Comparison of ENCODE assay signal across 19 cellular contexts in the genomic region with DNA sequence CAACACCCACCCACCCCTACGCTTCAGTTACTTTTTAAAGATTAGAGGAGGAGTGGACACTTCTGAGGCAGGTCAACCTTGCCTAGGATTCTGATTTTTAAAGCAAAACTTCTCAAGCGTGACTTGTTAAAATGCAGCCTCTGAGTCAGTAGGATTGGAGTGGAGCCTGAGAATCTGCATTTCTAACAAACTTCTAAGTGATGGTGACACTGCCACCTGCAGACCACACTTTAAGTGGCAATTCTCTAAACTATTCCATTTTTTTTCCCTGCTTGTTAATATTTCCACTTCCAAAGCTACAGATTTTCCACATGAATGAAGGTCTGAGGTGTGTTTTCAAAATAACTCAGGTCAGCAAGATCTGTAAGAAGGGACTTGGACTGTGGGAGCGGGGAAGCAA.
DNase-seq lines count a peak whose midpoint lies in the region; ATAC-seq and TF ChIP-seq lines count a peak whose summit lies in the region.
"Had no signal": no experiment of that assay in that cellular context is flagged by ENCODE, and none has a peak within 500 bp of the region (broad histone marks: within the 10 kb centered on the region; RNA-seq: fewer than 3 reads in every experiment).

No MANE protein-coding gene starts in this region.

- in situ Hi-C loops in SK-MEL-5 (cut with HindIII; ENCODE audit: low pct_unique_long_range_greater_than_20kb, low sequenced_read_pairs): no loop called here

- H3K56ac ChIP-seq in H9 (ENCODE audit: insufficient read length, low read depth, low read length): no peak overlapping the region

- no peak overlapping the region for H4K8ac ChIP-seq in H9 (replicated peaks; ENCODE audit: insufficient read length, low read depth, low read length)

- H3K27ac Mint-ChIP-seq in H9: no peak overlapping the region
- H3K27ac Mint-ChIP-seq: activated CD8-positive, alpha-beta T cell treated with anti-CD3 and anti-CD28 coated beads for 36 hours; naive thymus-derived CD8-positive, alpha-beta T cell had no signal

- H3K9me3 Mint-ChIP-seq in H9: no peaks in the 10 kb centered on the region
- H3K9me3 Mint-ChIP-seq: activated CD8-positive, alpha-beta T cell treated with anti-CD3 and anti-CD28 coated beads for 36 hours had no signal

- no peak overlapping the region for H2AFZ ChIP-seq in H9 (ENCODE audit: low read length)

- H3K4me3 Mint-ChIP-seq in H9: no peak overlapping the region
- H3K4me3 Mint-ChIP-seq: activated CD8-positive, alpha-beta T cell treated with anti-CD3 and anti-CD28 coated beads for 36 hours; naive thymus-derived CD8-positive, alpha-beta T cell had no signal

- no peak overlapping the region for H2BK15ac ChIP-seq in H9 (ENCODE audit: low read depth, low read length)

- WGBS in H9 (ENCODE audit: extremely low coverage, insufficient read length, low lambda C conversion rate): no CpG with 5 or more reads among the region's 3 CpGs

- no peak overlapping the region for H4K91ac ChIP-seq in H9 (ENCODE audit: insufficient read length, low read depth, low read length)

- H3K18ac ChIP-seq in H9 (ENCODE audit: insufficient read length, low read depth, low read length): no peak overlapping the region

- H3K23ac ChIP-seq in H9 (ENCODE audit: insufficient read length, low read depth, low read length): no peak overlapping the region

- H2BK5ac ChIP-seq in H9 (ENCODE audit: insufficient read length, low read length): no peak overlapping the region

- H3K27me3 Mint-ChIP-seq in H9 (ENCODE audit: low read depth): no peaks in the 10 kb centered on the region

- H2BK12ac ChIP-seq in H9 (ENCODE audit: insufficient read length, low read depth, low read length): no peak overlapping the region

- no peak overlapping the region for H3T11ph ChIP-seq in H9 (ENCODE audit: low read length)

- H3K9ac ChIP-seq in H9 (ENCODE audit: extremely low read depth, insufficient read length, low read length): no peak overlapping the region

- H3K14ac ChIP-seq in H9 (ENCODE audit: insufficient read depth, low read length): no peak overlapping the region

- H3K27ac ChIP-seq in H9 (ENCODE audit: insufficient read length, low read depth, low read length): no peak overlapping the region
- H3K27ac ChIP-seq: left lung had no signal

- H4K5ac ChIP-seq in H9 (ENCODE audit: insufficient read length, low read depth, low read length): no peak overlapping the region

- H4K20me1 ChIP-seq in H9 (ENCODE audit: control insufficient read depth, insufficient read depth, insufficient read length): no peaks in the 10 kb centered on the region

- ATAC-seq in GM19324 (IDR thresholded peaks at IDR 0.05; ENCODE audit: low FRiP score, unreplicated experiment) (no peak), HG03175 (IDR thresholded peaks at IDR 0.05; ENCODE audit: unreplicated experiment) (no peak)
- ATAC-seq: activated CD8-positive, alpha-beta T cell treated with anti-CD3 and anti-CD28 coated beads for 36 hours; left lung; naive thymus-derived CD8-positive, alpha-beta T cell had no signal

- H2BK120ac ChIP-seq in H9 (ENCODE audit: low read depth, low read length, poor library complexity, severe bottlenecking): no peak overlapping the region

- H3K4ac ChIP-seq in H9 (ENCODE audit: low read depth, low read length): no peak overlapping the region

- no peak overlapping the region for H2AK5ac ChIP-seq in H9 (ENCODE audit: insufficient read length, low read length)

- DNase-seq in DMS79 treated with DMSO at 0.1 percent for 48 hours (lab: John Stamatoyannopoulos, UW) (peak; percentile 91), H9 (no peak), SK-MEL-5 (ENCODE audit: low read depth, low spot score) (peak; percentile 7), left kidney (ENCODE audit: low read depth, low spot score) (peak; percentile 46), D341Med (ENCODE audit: low spot score) (no peak)
- DNase-seq in activated naive CD4-positive, alpha-beta T cell treated with anti-CD3 and anti-CD28 coated beads, Interleukin-2, amount 50 U/mL, for 16 hours: no peak
- DNase-seq: activated CD8-positive, alpha-beta T cell treated with anti-CD3 and anti-CD28 coated beads for 36 hours; activated effector memory CD4-positive, alpha-beta T cell treated with Interleukin-2 at 50 U/mL for 16 hours; C1 segment of cervical spinal cord; glutamatergic neuron; left lung; naive thymus-derived CD8-positive, alpha-beta T cell; NCI-H1048; NCI-H510A; Right ventricle myocardium superior; small intestine; substantia nigra had no signal

- H3K23me2 ChIP-seq in H9 (ENCODE audit: insufficient read length, low read depth, low read length, poor library complexity, severe bottlenecking): no peaks in the 10 kb centered on the region

- peak; percentile 61 for TF ChIP-seq CTCF in H9 (conservative IDR thresholded peaks at IDR 0.05)

- no peaks in the 10 kb centered on the region for H3K79me1 ChIP-seq in H9 (ENCODE audit: insufficient read depth, low read depth, low read length, poor library complexity, severe bottlenecking)

- H3K4me2 ChIP-seq in H9 (ENCODE audit: insufficient read depth, insufficient read length, low read length): no peak overlapping the region

- H3K9me3 ChIP-seq in H9 (ENCODE audit: control insufficient read depth, low read depth, low read length): no peaks in the 10 kb centered on the region
- H3K9me3 ChIP-seq: left lung had no signal

- no peak overlapping the region for H2BK20ac ChIP-seq in H9 (ENCODE audit: low read depth, low read length, poor library complexity, severe bottlenecking)

- no peaks in the 10 kb centered on the region for H3K36me3 Mint-ChIP-seq in H9 (ENCODE audit: insufficient read depth in 1 of 3, low read depth in 3 of 3)
- H3K36me3 Mint-ChIP-seq: naive thymus-derived CD8-positive, alpha-beta T cell had no signal

- no peaks in the 10 kb centered on the region for H3K27me3 ChIP-seq in H9 (ENCODE audit: insufficient read depth, low read length)
- H3K27me3 ChIP-seq: left lung had no signal

- H3K4me1 Mint-ChIP-seq in H9: peaks cover 4 to 30% of the 10 kb centered on the region in 2 experiments
- H3K4me1 Mint-ChIP-seq: naive thymus-derived CD8-positive, alpha-beta T cell had no signal

- no peaks in the 10 kb centered on the region for H3K4me1 ChIP-seq in H9 (ENCODE audit: insufficient read depth, low read length)
- H3K4me1 ChIP-seq: left lung had no signal

- H3K79me2 ChIP-seq in H9 (ENCODE audit: insufficient read depth, low read length): no peaks in the 10 kb centered on the region

Comparison
In these comparisons a context has a peak if more than half of its experiments do, and no peak if none do; other contexts are left out.
1. DNase-seq: peak in DMS79 treated with DMSO at 0.1 percent for 48 hours (single experiment), SK-MEL-5 (single experiment) and left kidney (single experiment); none in H9 (single experiment), activated naive CD4-positive, alpha-beta T cell treated with anti-CD3 and anti-CD28 coated beads, Interleukin-2, amount 50 U/mL, for 16 hours (single experiment) and D341Med (single experiment).